ENCODE assay signal across 1 cellular context in genomic region chr2:49940616-49941015, GRCh38.
TF ChIP-seq lines count a peak whose summit lies in the region.

No MANE protein-coding gene starts in this region.

TF ChIP-seq in SK-N-SH, 30 proteins besides CTCF, POLR2A, EP300 and RAD21 (continued from another document):
- TF ChIP-seq REST (IDR thresholded peaks at IDR 0.05; ENCODE audit: low read depth, low read length) (no peak), FOXM1 (IDR thresholded peaks at IDR 0.05; ENCODE audit: low read depth) (no peak), FOSL2 (IDR thresholded peaks at IDR 0.05; ENCODE audit: borderline replicate concordance, low read depth) (no peak), TAF1 (IDR thresholded peaks at IDR 0.05; ENCODE audit: borderline replicate concordance, low read depth, low read length) (no peak), SIN3A (IDR thresholded peaks at IDR 0.05; ENCODE audit: borderline replicate concordance, low read depth, low read length) (no peak), MAX (IDR thresholded peaks at IDR 0.05; ENCODE audit: low read depth) (no peak)
